ENCODE assay signal across 24 cellular contexts in the genomic region with DNA sequence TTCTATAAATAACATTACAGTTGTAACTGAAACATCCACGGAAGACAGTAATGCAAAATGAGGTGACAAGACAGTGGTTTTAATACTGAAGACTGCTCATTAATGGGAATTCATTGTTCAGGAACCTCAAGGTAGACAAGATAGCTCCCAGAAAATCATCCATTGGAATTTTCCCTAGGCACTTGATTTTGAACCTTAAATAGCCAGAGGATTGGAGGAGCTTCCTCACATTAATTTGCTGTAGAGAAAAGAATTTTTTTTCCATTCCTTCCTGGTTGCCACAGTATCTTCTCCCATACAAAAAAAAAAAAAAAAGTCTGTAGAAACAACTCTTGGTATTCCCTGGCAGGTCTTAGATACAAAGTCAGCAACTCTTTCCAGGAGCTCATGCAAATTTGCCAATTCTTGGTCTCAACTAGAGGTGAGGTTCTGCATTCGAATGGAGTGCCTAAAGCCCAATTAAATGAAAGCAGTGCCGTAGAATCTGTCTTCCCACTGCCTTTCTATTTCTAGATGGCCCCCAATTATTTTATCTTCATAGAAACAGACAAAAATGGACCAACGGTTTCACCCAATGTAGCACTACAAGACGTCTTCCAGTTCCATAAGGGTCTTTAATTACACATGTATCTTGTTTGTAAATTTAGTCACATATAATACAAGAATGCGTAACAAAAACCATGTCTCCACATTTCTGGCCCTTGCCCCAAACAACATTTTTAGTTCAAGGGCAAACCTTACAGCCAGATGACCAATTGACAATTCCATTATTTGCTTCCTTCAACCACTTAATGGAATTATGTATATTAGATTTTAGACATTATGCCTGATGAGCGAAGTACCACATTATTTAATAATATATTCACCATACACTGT. TPM values are rescaled to one million over a fixed set of nuclear protein-coding genes. Genes with fewer than 3 reads are reported as not detected.
DNase-seq lines count a peak whose midpoint lies in the region; ATAC-seq, FAIRE-seq and TF ChIP-seq lines count a peak whose summit lies in the region.
"Had no signal": no experiment of that assay in that cellular context is flagged by ENCODE, and none has a peak within 500 bp of the region (broad histone marks: within the 10 kb centered on the region; RNA-seq: fewer than 3 reads in every experiment).

No MANE protein-coding gene starts in this region.

- H3K27me3 ChIP-seq in GM23338 (ENCODE audit: insufficient read depth) (no peaks in the 10 kb centered on the region), brain microvascular endothelial cell (replicated peaks) (no peaks in the 10 kb centered on the region)
- H3K27me3 ChIP-seq: ascending aorta, heart right ventricle, vagina had no signal

- H3K4me3 ChIP-seq in A549 (no peak overlapping the region), GM23338 (no peak overlapping the region), fibroblast of villous mesenchyme (ENCODE audit: low read depth, low read length) (no peak overlapping the region), brain microvascular endothelial cell (ENCODE audit: low read depth, low read length) (no peak overlapping the region)
- H3K4me3 ChIP-seq: ascending aorta, heart right ventricle, vagina had no signal

- POLR2A ChIA-PET in A549 (lab: Yijun Ruan, JAX), result interaction anchor here (0.7 to 2.5 kb wide), 4 partner anchors 9 to 90 kb away, joined by 3 to 18 read pairs (median 4); a partner anchor contains a TSS
- POLR2A ChIA-PET in WTC11 (lab: Charles Lee), result interaction anchor here (0.6 to 1.2 kb wide), 4 partner anchors 9 to 234 kb away, joined by 3 to 5 read pairs (median 4); no protein-coding TSS in a partner anchor

- H2AFZ ChIP-seq in GM23338, result no peak overlapping the region

- peaks cover 24% of the 10 kb centered on the region for H4K20me1 ChIP-seq in GM23338 (replicated peaks; ENCODE audit: insufficient read depth)

- DNase-seq in A549 (ENCODE audit: low read depth in 1 of 2, low spot score in 1 of 2) (no peak), GM23338 (ENCODE audit: low spot score) (peak; percentile 43), WTC11 (ENCODE audit: low spot score) (no peak), fibroblast of villous mesenchyme (ENCODE audit: low read depth) (peak; percentile 38), brain microvascular endothelial cell (no peak), middle frontal gyrus (ENCODE audit: extremely low spot score, low spot score) (no peak), amygdala (lab: John Stamatoyannopoulos, UW) (no peak), progenitor cell of endocrine pancreas (ENCODE audit: low spot score, unreplicated experiment) (no peak)
- DNase-seq: activated B cell treated with CpG ODN at 0.5 μM for 24 hours; activated CD8-positive, alpha-beta memory T cell treated with anti-CD3 and anti-CD28 coated beads for 24 hours; COR-L47; GF-D8; heart right ventricle; kidney; NCI-H1105 treated with DMSO at 0.1 percent for 48 hours; NCI-H748 treated with DMSO at 0.1 percent for 48 hours; RPMI8226; stimulated activated CD4-positive, alpha-beta T cell treated with anti-CD3 and anti-CD28 coated beads, Interleukin-2, amount 100 ng/mL, for 24 hours; T-cell had no signal

- H3K4me3 Mint-ChIP-seq in GM23338 (no peak overlapping the region), WTC11 (no peak overlapping the region), progenitor cell of endocrine pancreas (ENCODE audit: low read depth) (no peak overlapping the region)
- H3K4me3 Mint-ChIP-seq: activated B cell treated with CpG ODN at 0.5 μM for 24 hours; dendritic cell treated with granulocyte-macrophage colony-stimulating factor and Interleukin-4, amounts not matched to agents 40 ng/mL and 50 ng/mL, for 4 days; T-cell had no signal

- H3K36me3 ChIP-seq in GM23338 (ENCODE audit: insufficient read depth), result peaks cover 48% of the 10 kb centered on the region
- H3K36me3 ChIP-seq in brain microvascular endothelial cell (replicated peaks), result peaks cover 54% of the 10 kb centered on the region

- peaks cover 57% of the 10 kb centered on the region for H3K4me1 ChIP-seq in A549
- H3K4me1 ChIP-seq in GM23338 (ENCODE audit: insufficient read depth), result no peaks in the 10 kb centered on the region

- no peaks in the 10 kb centered on the region for H3K9me2 ChIP-seq in GM23338 (ENCODE audit: insufficient read depth)

- H3K4me2 ChIP-seq in A549, result 0 out of 3 replicates have a peak overlapping the region, but pooled peaks have one; percentile 2
- H3K4me2 ChIP-seq in GM23338, result no peak overlapping the region
- H3K4me2 ChIP-seq: KMS-11 had no signal

- peaks cover 33% of the 10 kb centered on the region for H3F3A ChIP-seq in GM23338 (replicated peaks; ENCODE audit: low read depth)

- peak overlapping the region; percentile 10; the same call in 1 of the 2 replicates for H3K27ac Mint-ChIP-seq in GM23338
- peak overlapping the region; percentile 20; the same call in 1 of the 2 replicates for H3K27ac Mint-ChIP-seq in WTC11
- H3K27ac Mint-ChIP-seq in progenitor cell of endocrine pancreas, result no peak overlapping the region
- H3K27ac Mint-ChIP-seq: activated B cell treated with CpG ODN at 0.5 μM for 24 hours; dendritic cell treated with granulocyte-macrophage colony-stimulating factor and Interleukin-4, amounts not matched to agents 40 ng/mL and 50 ng/mL, for 4 days had no signal

- H3K4me1 Mint-ChIP-seq in GM23338 (peaks cover 15% of the 10 kb centered on the region), WTC11 (peaks cover 32% of the 10 kb centered on the region), progenitor cell of endocrine pancreas (ENCODE audit: low read depth) (peaks cover 25% of the 10 kb centered on the region)

- TF ChIP-seq EP300 in A549 (IDR thresholded peaks at IDR 0.05), result no peak

- WGBS in A549 (ENCODE audit: missing lambda C conversion rate), result 86% methylated on average over 7 of the region's 7 CpGs

- no peak for TF ChIP-seq CTCF in A549 (IDR thresholded peaks at IDR 0.05)
- no peak for TF ChIP-seq CTCF in GM23338 (conservative IDR thresholded peaks at IDR 0.05; ENCODE audit: low read depth in 2 of 2)
- no peak for TF ChIP-seq CTCF in WTC11 (IDR thresholded peaks at IDR 0.05)
- TF ChIP-seq CTCF in fibroblast of villous mesenchyme (IDR thresholded peaks at IDR 0.05; ENCODE audit: insufficient read depth, low read depth, low read length), result no peak
- no peak for TF ChIP-seq CTCF in brain microvascular endothelial cell (IDR thresholded peaks at IDR 0.05; ENCODE audit: low read depth, low read length, missing control alignments)
- TF ChIP-seq CTCF in progenitor cell of endocrine pancreas (IDR thresholded peaks at IDR 0.05; ENCODE audit: unreplicated experiment), result no peak

- no peaks in the 10 kb centered on the region for H3K9me3 ChIP-seq in A549
- H3K9me3 ChIP-seq: ascending aorta, heart right ventricle, vagina had no signal

- ATAC-seq in A549, result no peak
- ATAC-seq in GM23338, result peak; percentile 8; the same call in 2 of the 3 replicates
- no peak for ATAC-seq in WTC11
- ATAC-seq: heart right ventricle, sciatic nerve, T-cell had no signal

- CTCF ChIA-PET in A549 (lab: Yijun Ruan, JAX) (interaction anchor here (0.5 to 0.8 kb wide), 2 partner anchors 60 to 234 kb away, joined by 3 to 4 read pairs; no protein-coding TSS in a partner anchor), WTC11 (lab: Charles Lee) (interaction anchor here (0.8 to 1.2 kb wide), 3 partner anchors 234 to 368 kb away, joined by 3 to 4 read pairs (median 3); no protein-coding TSS in a partner anchor)

- FAIRE-seq in A549 (lab: Jason Lieb, UNC), result no peak
- FAIRE-seq: kidney had no signal

- H3K27me3 Mint-ChIP-seq in GM23338 (ENCODE audit: insufficient read depth, low read depth, poor library complexity) (peaks cover 5% of the 10 kb centered on the region), WTC11 (ENCODE audit: low read depth) (no peaks in the 10 kb centered on the region), progenitor cell of endocrine pancreas (no peaks in the 10 kb centered on the region)
- H3K27me3 Mint-ChIP-seq: activated B cell treated with CpG ODN at 0.5 μM for 24 hours; dendritic cell treated with granulocyte-macrophage colony-stimulating factor and Interleukin-4, amounts not matched to agents 40 ng/mL and 50 ng/mL, for 4 days; T-cell had no signal

- H3K36me3 Mint-ChIP-seq in GM23338 (ENCODE audit: low read depth), result peaks cover 57% of the 10 kb centered on the region
- peaks cover 49% of the 10 kb centered on the region for H3K36me3 Mint-ChIP-seq in WTC11
- peaks cover 44% of the 10 kb centered on the region for H3K36me3 Mint-ChIP-seq in progenitor cell of endocrine pancreas (ENCODE audit: insufficient read depth)

- no peak for TF ChIP-seq RAD21 in A549 (conservative IDR thresholded peaks at IDR 0.05 in 1 of 2, IDR thresholded peaks at IDR 0.05 in 1 of 2)

- no peak for TF ChIP-seq POLR2A in A549 (IDR thresholded peaks at IDR 0.05; ENCODE audit: low read length)

- H3K9me3 Mint-ChIP-seq in GM23338, result no peaks in the 10 kb centered on the region
- H3K9me3 Mint-ChIP-seq in WTC11, result no peaks in the 10 kb centered on the region
- no peaks in the 10 kb centered on the region for H3K9me3 Mint-ChIP-seq in progenitor cell of endocrine pancreas (ENCODE audit: low read depth)
- H3K9me3 Mint-ChIP-seq: activated B cell treated with CpG ODN at 0.5 μM for 24 hours; dendritic cell treated with granulocyte-macrophage colony-stimulating factor and Interleukin-4, amounts not matched to agents 40 ng/mL and 50 ng/mL, for 4 days; T-cell had no signal

- H3K27ac ChIP-seq in A549, result no peak overlapping the region
- peak overlapping the region; percentile 2 for H3K27ac ChIP-seq in GM23338 (ENCODE audit: low read depth)
- H3K27ac ChIP-seq in brain microvascular endothelial cell, result no peak overlapping the region
- H3K27ac ChIP-seq: heart right ventricle, KMS-11, vagina had no signal

- in situ Hi-C loops in brain microvascular endothelial cell (cut with HindIII; ENCODE audit: low pct_ligation_motif_present, low sequenced_read_pairs), result no loop called here

- no peaks in the 10 kb centered on the region for H3K79me2 ChIP-seq in GM23338 (replicated peaks; ENCODE audit: insufficient read depth)

TF ChIP-seq in A549, 52 proteins besides CTCF, POLR2A, EP300 and RAD21 (continues in another document):
- no peak for TF ChIP-seq NFE2L2 (conservative IDR thresholded peaks at IDR 0.05; ENCODE audit: low read length)

TF ChIP-seq in GM23338, 12 proteins besides CTCF, POLR2A, EP300 and RAD21 (continues in another document):
- no peak for TF ChIP-seq CREB1 (CRISPR knock-in tag; IDR thresholded peaks at IDR 0.05; ENCODE audit: low read depth)

RNA-seq across cellular contexts. Expression of a gene that starts 13.5 kb away (rescaled TPM):
- polyA plus RNA-seq in A549 (2011; rRNA removed), result 366 and 519 TPM in 2 replicates
- polyA plus RNA-seq in A549 (2012; cell fraction: cytosol; rRNA removed), result 38.6 and 50.8 TPM in 2 replicates
- 108 and 151 TPM in 2 replicates for polyA plus RNA-seq in A549 (2012; cell fraction: nucleus; rRNA removed)
- 131 to 195 TPM (median 187 TPM) in 3 replicates for polyA plus RNA-seq in A549 (2017; fragmentation: RNase III; extraction: RNeasy Plus Mini Kit Qiagen cat#74134 plus additional on column Dnase treatment)
- 230 and 257 TPM in 2 replicates for polyA minus RNA-seq in A549 (2011; rRNA and poly(A)+ RNA removed)
- 665 and 718 TPM in 2 replicates for total RNA-seq in GM23338 (2014; rRNA removed; shearing (Covaris generic))
- 168 and 181 TPM in 2 replicates for polyA plus RNA-seq in GM23338 (2016; fragmentation: Nextera tagmentation; extraction: Ambion mirVana)
- 295 to 381 TPM (median 309 TPM) in 3 replicates for total RNA-seq in WTC11 (2021)
- total RNA-seq in fibroblast of villous mesenchyme, result 914 and 1,547 TPM in 2 replicates
- total RNA-seq in progenitor cell of endocrine pancreas, result 216 and 224 TPM in 2 replicates

Comparison
In these comparisons a context has a peak if more than half of its experiments do, and no peak if none do; other contexts are left out.
1. DNase-seq: peak in GM23338 (single experiment) and fibroblast of villous mesenchyme (single experiment); none in A549 (0 of 2), WTC11 (single experiment), brain microvascular endothelial cell (single experiment), middle frontal gyrus (single experiment), amygdala (0 of 56) and progenitor cell of endocrine pancreas (single experiment).